Comparison of ENCODE assay signal across 1 cellular context in genomic region chr11:114219559-114220349, GRCh38.
TF ChIP-seq lines count a peak whose summit lies in the region.

No MANE protein-coding gene starts in this region.

TF ChIP-seq in K562, 482 proteins besides CTCF, POLR2A, EP300 and RAD21 (continued from another document and continues in another):
- TF ChIP-seq ZBTB49 (CRISPR knock-in tag; IDR thresholded peaks at IDR 0.05; ENCODE audit: borderline replicate concordance) (no peak), FIP1L1 (IDR thresholded peaks at IDR 0.05; ENCODE audit: low read depth, low read length, poor library complexity, severe bottlenecking) (no peak), PTBP1 (IDR thresholded peaks at IDR 0.05; ENCODE audit: low read depth, low read length) (no peak), RFX7 (CRISPR knock-in tag; IDR thresholded peaks at IDR 0.05) (no peak), CREB3L1 (IDR thresholded peaks at IDR 0.05; ENCODE audit: borderline replicate concordance, low read depth) (no peak), MGA (IDR thresholded peaks at IDR 0.05) (peak; percentile 65), GTF2F1 (IDR thresholded peaks at IDR 0.05; ENCODE audit: low read depth, low read length) (no peak), PHB (CRISPR knock-in tag; IDR thresholded peaks at IDR 0.05) (no peak), HMG20A (CRISPR knock-in tag; conservative IDR thresholded peaks at IDR 0.05) (no peak), ZNF830 (CRISPR knock-in tag; IDR thresholded peaks at IDR 0.05) (no peak), HMGXB4 (CRISPR knock-in tag; IDR thresholded peaks at IDR 0.05) (no peak), TEAD2 (tag; IDR thresholded peaks at IDR 0.05) (no peak), MBD2 (IDR thresholded peaks at IDR 0.05; ENCODE audit: borderline replicate concordance, low read depth) (no peak), XRCC3 (IDR thresholded peaks at IDR 0.05) (no peak), TCF7 (IDR thresholded peaks at IDR 0.05; ENCODE audit: borderline replicate concordance) (no peak), HMG20B (CRISPR knock-in tag; IDR thresholded peaks at IDR 0.05) (no peak), TSC22D4 (tag; IDR thresholded peaks at IDR 0.05) (no peak), IRF2 (CRISPR knock-in tag; IDR thresholded peaks at IDR 0.05) (no peak), CREB5 (CRISPR knock-in tag; IDR thresholded peaks at IDR 0.05) (no peak), DDX20 (tag; IDR thresholded peaks at IDR 0.05; ENCODE audit: low read depth) (no peak), REST (CRISPR knock-in tag; IDR thresholded peaks at IDR 0.05; ENCODE audit: low read depth) (no peak), ZNF444 (CRISPR knock-in tag; IDR thresholded peaks at IDR 0.05) (no peak), CHAMP1 (IDR thresholded peaks at IDR 0.05) (no peak), DLX4 (CRISPR knock-in tag; IDR thresholded peaks at IDR 0.05) (no peak), BRD4 (IDR thresholded peaks at IDR 0.05) (no peak), CREBBP (IDR thresholded peaks at IDR 0.05; ENCODE audit: low read depth, low read length) (no peak)
